Comparison of ENCODE assay signal across 8 cellular contexts in the genomic region with DNA sequence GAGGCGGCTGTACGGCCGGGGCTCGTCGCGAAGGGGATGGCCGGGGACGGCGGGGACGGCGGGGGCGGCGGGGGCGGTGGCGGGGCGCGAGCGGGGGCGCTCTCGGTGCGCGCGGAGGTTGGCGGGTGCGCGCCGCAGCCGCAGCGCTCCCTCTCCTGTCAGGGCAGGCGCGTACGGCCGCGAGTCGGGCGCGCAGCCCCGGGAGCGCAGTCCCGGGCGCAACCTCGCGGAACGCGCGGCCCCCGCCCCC. TPM values are rescaled to one million over a fixed set of nuclear protein-coding genes. Genes with fewer than 3 reads are reported as not detected.
DNase-seq lines count a peak whose midpoint lies in the region; ATAC-seq and TF ChIP-seq lines count a peak whose summit lies in the region.

No MANE protein-coding gene starts in this region.

- DNase-seq in AG04450 (ENCODE audit: low read depth, low spot score): no peak
- no peak for DNase-seq in central memory CD8-positive, alpha-beta T cell (ENCODE audit: low spot score in 2 of 2)
- DNase-seq in naive thymus-derived CD4-positive, alpha-beta T cell: no peak
- DNase-seq in globus pallidus (ENCODE audit: low spot score): no peak
- DNase-seq in NCI-H128 (lab: John Stamatoyannopoulos, UW; ENCODE audit: unreplicated experiment): no peak

- peaks cover 68% of the 10 kb centered on the region for H3K27me3 Mint-ChIP-seq in central memory CD8-positive, alpha-beta T cell
- H3K27me3 Mint-ChIP-seq in naive thymus-derived CD4-positive, alpha-beta T cell: peaks cover 19 to 77% (median 39%) of the 10 kb centered on the region in 5 donors

- H3K9me3 ChIP-seq in AG04450 (ENCODE audit: control insufficient read depth, insufficient read depth, low read length) (no peaks in the 10 kb centered on the region; the same call in 1 of the 2 replicates), HUES6 (ENCODE audit: control insufficient read depth, insufficient read depth, low read depth, low read length) (no peaks in the 10 kb centered on the region)
- no peaks in the 10 kb centered on the region for H3K9me3 ChIP-seq in naive thymus-derived CD4-positive, alpha-beta T cell (ENCODE audit: control insufficient read depth in 2 of 3, low read length in 3 of 3)

- H3K4me3 Mint-ChIP-seq in central memory CD8-positive, alpha-beta T cell: peak overlapping the region; percentile 86
- peak overlapping the region in 8 of 10 donors; percentile 69 to 86 (median 80) for H3K4me3 Mint-ChIP-seq in naive thymus-derived CD4-positive, alpha-beta T cell

- H3K9ac ChIP-seq in HUES6 (ENCODE audit: low read length): peak overlapping the region; percentile 37

- intact Hi-C loops in naive thymus-derived CD4-positive, alpha-beta T cell (cut with micrococcal nuclease): loop anchor here (1.0 to 10.0 kb wide), 11 partner anchors 34 to 1394 kb away; partner anchors contain the start of genes ODC1 (in 2 of the 2), ADAM17 (in 1 of the 2), HPCAL1 (in 1 of the 2) and ROCK2 (in 1 of the 2)

- peaks cover 28% of the 10 kb centered on the region for H3K27me3 ChIP-seq in AG04450 (ENCODE audit: control insufficient read depth, insufficient read depth, low read length)
- peaks cover 60% of the 10 kb centered on the region for H3K27me3 ChIP-seq in HUES6 (ENCODE audit: control insufficient read depth, insufficient read depth, low read length)
- no peaks in the 10 kb centered on the region for H3K27me3 ChIP-seq in naive thymus-derived CD4-positive, alpha-beta T cell (ENCODE audit: control insufficient read depth in 2 of 2, insufficient read depth in 2 of 2, low read length in 2 of 2)

- peak overlapping the region; percentile 59 for H3K4me3 ChIP-seq in AG04450 (ENCODE audit: low read depth, low read length)
- peak overlapping the region; percentile 77 for H3K4me3 ChIP-seq in HUES6 (ENCODE audit: low read depth, low read length)
- H3K4me3 ChIP-seq in naive thymus-derived CD4-positive, alpha-beta T cell (ENCODE audit: low read length): peak overlapping the region; percentile 57

- H3K27ac ChIP-seq in AG04450 (ENCODE audit: low read depth, low read length) (no peak overlapping the region), HUES6 (ENCODE audit: low read depth, low read length) (no peak overlapping the region)
- H3K27ac ChIP-seq in naive thymus-derived CD4-positive, alpha-beta T cell (ENCODE audit: low read depth, low read length): peak overlapping the region; percentile 63

- H3K36me3 Mint-ChIP-seq in central memory CD8-positive, alpha-beta T cell (ENCODE audit: insufficient read depth): peaks cover 5% of the 10 kb centered on the region
- H3K36me3 Mint-ChIP-seq in naive thymus-derived CD4-positive, alpha-beta T cell: no peaks in the 10 kb centered on the region

- POLR2A ChIA-PET in AG04450 (lab: Yijun Ruan, JAX): no interaction called here
- POLR2A ChIA-PET in naive thymus-derived CD4-positive, alpha-beta T cell (lab: Charles Lee): no interaction called here

- peak overlapping the region; percentile 78 for H3K27ac Mint-ChIP-seq in central memory CD8-positive, alpha-beta T cell (ENCODE audit: low read depth)
- H3K27ac Mint-ChIP-seq in naive thymus-derived CD4-positive, alpha-beta T cell: no peak overlapping the region

- no peak for TF ChIP-seq CTCF in AG04450 (IDR thresholded peaks at IDR 0.05; ENCODE audit: low read depth, low read length)

- no peak for ATAC-seq in central memory CD8-positive, alpha-beta T cell (replicated peaks; ENCODE audit: extremely low read depth, poor library complexity, severe bottlenecking)
- no peak for ATAC-seq in naive thymus-derived CD4-positive, alpha-beta T cell
- ATAC-seq in GM18861 (IDR thresholded peaks at IDR 0.05; ENCODE audit: unreplicated experiment) (no peak), GM21515 (IDR thresholded peaks at IDR 0.05; ENCODE audit: unreplicated experiment) (no peak)

- H3K4me1 ChIP-seq in HUES6 (ENCODE audit: control insufficient read depth, insufficient read depth, low read length): 0 out of 2 replicates have a peak, but pooled peaks cover 4% of the 10 kb centered on the region
- no peaks in the 10 kb centered on the region for H3K4me1 ChIP-seq in naive thymus-derived CD4-positive, alpha-beta T cell (ENCODE audit: control insufficient read depth in 2 of 2, insufficient read depth in 2 of 2, low read length in 2 of 2)

- CTCF ChIA-PET in AG04450 (lab: Charles Lee): interaction anchor here (1.0 kb wide), 1 partner anchor 33 kb away, joined by 3 read pairs; no protein-coding TSS in a partner anchor
- CTCF ChIA-PET in naive thymus-derived CD4-positive, alpha-beta T cell (lab: Charles Lee): interaction anchor here (0.6 kb wide), 1 partner anchor 734 kb away, joined by 3 read pairs; no protein-coding TSS in a partner anchor

- peaks cover 6% of the 10 kb centered on the region for H3K4me1 Mint-ChIP-seq in central memory CD8-positive, alpha-beta T cell
- H3K4me1 Mint-ChIP-seq in naive thymus-derived CD4-positive, alpha-beta T cell: peaks cover 0 to 13% (median 8%) of the 10 kb centered on the region in 7 donors

- no peaks in the 10 kb centered on the region for H3K36me3 ChIP-seq in HUES6 (ENCODE audit: control insufficient read depth, insufficient read depth, low read length)
- H3K36me3 ChIP-seq in naive thymus-derived CD4-positive, alpha-beta T cell (ENCODE audit: control insufficient read depth in 2 of 3, insufficient read depth in 3 of 3, low read length in 3 of 3): no peaks in the 10 kb centered on the region

- no peaks in the 10 kb centered on the region for H3K9me3 Mint-ChIP-seq in central memory CD8-positive, alpha-beta T cell
- H3K9me3 Mint-ChIP-seq in naive thymus-derived CD4-positive, alpha-beta T cell: no peaks in the 10 kb centered on the region

RNA-seq across cellular contexts. Expression of gene GRHL1, which starts 0.3 kb away (rescaled TPM):
- polyA plus RNA-seq in AG04450 (2011; rRNA removed): 0.55 and 0.64 TPM in 2 replicates
- polyA minus RNA-seq in AG04450 (2011; rRNA and poly(A)+ RNA removed): 1.9 and 2.2 TPM in 2 replicates
- 1 to 10 TPM in 1 of 5 experiments, under 1 TPM in 4; 0.19 to 1.3 (median 0.56) TPM for total RNA-seq in naive thymus-derived CD4-positive, alpha-beta T cell
- under 1 TPM in 1 of 2 donors, not detected in 1; 0.33 TPM for polyA plus RNA-seq in naive thymus-derived CD4-positive, alpha-beta T cell
